30 cellular contexts compared by ENCODE assay signal in genomic region chr2:122412360-122412759, GRCh38.
DNase-seq lines count a peak whose midpoint lies in the region; ATAC-seq and TF ChIP-seq lines count a peak whose summit lies in the region.
"Had no signal": no experiment of that assay in that cellular context is flagged by ENCODE, and none has a peak within 500 bp of the region (broad histone marks: within the 10 kb centered on the region; RNA-seq: fewer than 3 reads in every experiment).

No MANE protein-coding gene starts in this region.

- no peaks in the 10 kb centered on the region for H3K4me1 Mint-ChIP-seq in activated naive CD4-positive, alpha-beta T cell treated with anti-CD3 and anti-CD28 coated beads for 36 hours (ENCODE audit: low read depth)
- H3K4me1 Mint-ChIP-seq: activated naive CD8-positive, alpha-beta T cell treated with anti-CD3 and anti-CD28 coated beads for 36 hours; GM23338 had no signal

- CTCF ChIA-PET in activated naive CD4-positive, alpha-beta T cell treated with anti-CD3 and anti-CD28 coated beads for 36 hours (lab: Charles Lee) = no interaction called here

- no peaks in the 10 kb centered on the region for H3K27me3 ChIP-seq in left lung
- H3K27me3 ChIP-seq: SJSA1 had no signal

- no peak overlapping the region for H3K27ac ChIP-seq in left lung
- H3K27ac ChIP-seq: 22Rv1, C4-2B, psoas muscle, SJSA1 had no signal

- no peak for TF ChIP-seq CTCF in left lung (IDR thresholded peaks at IDR 0.05)

- H3K4me3 Mint-ChIP-seq in activated naive CD4-positive, alpha-beta T cell treated with anti-CD3 and anti-CD28 coated beads for 36 hours = no peak overlapping the region
- H3K4me3 Mint-ChIP-seq: activated naive CD8-positive, alpha-beta T cell treated with anti-CD3 and anti-CD28 coated beads for 36 hours; effector memory CD8-positive, alpha-beta T cell; GM23338; natural killer cell treated with Interleukin-12 subunit alpha and Interleukin-12 subunit beta and Interleukin-15 and Interleukin-18, amount 100 ng/mL, for 72 hours had no signal

- peaks cover 0 to 2% of the 10 kb centered on the region in 2 donors for H3K9me3 ChIP-seq in left lung
- H3K9me3 ChIP-seq: Caco-2, psoas muscle, SJSA1 had no signal

- intact Hi-C loops in left lung (cut with DNase I) = no loop called here
- intact Hi-C loops in activated naive CD4-positive, alpha-beta T cell treated with anti-CD3 and anti-CD28 coated beads for 36 hours (cut with micrococcal nuclease) = no loop called here

- DNase-seq in DMS53 (lab: John Stamatoyannopoulos, UW) = peak; percentile 25
- DNase-seq in DMS53 treated with DMSO at 0.1 percent for 48 hours (lab: John Stamatoyannopoulos, UW; ENCODE audit: unreplicated experiment) = no peak
- DNase-seq in NCI-H1105 (lab: John Stamatoyannopoulos, UW) = peak; percentile 24
- peak; percentile 45 to 81 for DNase-seq in NCI-H524 (lab: John Stamatoyannopoulos, UW)
- DNase-seq in left lung = no peak
- DNase-seq in KG1 (lab: John Stamatoyannopoulos, UW) = no peak
- DNase-seq in activated naive CD4-positive, alpha-beta T cell treated with anti-CD3 and anti-CD28 coated beads for 36 hours = no peak
- no peak for DNase-seq in stimulated activated CD4-positive, alpha-beta T cell treated with anti-CD3 and anti-CD28 coated beads, Interleukin-4, amount 100 ng/mL, for 4 hours
- DNase-seq: activated CD4-positive, alpha-beta T cell treated with anti-CD3 and anti-CD28 coated beads for 48 hours; activated CD8-positive, alpha-beta memory T cell treated with anti-CD3 and anti-CD28 coated beads for 24 hours; activated naive CD8-positive, alpha-beta T cell treated with anti-CD3 and anti-CD28 coated beads for 36 hours; activated T-cell treated with anti-CD3 and anti-CD28 coated beads for 4 hours; aorta; Caco-2; effector memory CD8-positive, alpha-beta T cell; glutamatergic neuron; left colon; mammary epithelial cell; MV-4-11; NCI-H69; occipital lobe; psoas muscle; RPMI8226; stimulated activated CD4-positive, alpha-beta T cell treated with anti-CD3 and anti-CD28 coated beads, Interleukin-4, amount 100 ng/mL, for 24 hours; trophoblast cell had no signal

- no peak overlapping the region for H3K27ac Mint-ChIP-seq in activated naive CD4-positive, alpha-beta T cell treated with anti-CD3 and anti-CD28 coated beads for 36 hours
- H3K27ac Mint-ChIP-seq: activated naive CD8-positive, alpha-beta T cell treated with anti-CD3 and anti-CD28 coated beads for 36 hours; effector memory CD8-positive, alpha-beta T cell; GM23338; natural killer cell treated with Interleukin-12 subunit alpha and Interleukin-12 subunit beta and Interleukin-15 and Interleukin-18, amount 100 ng/mL, for 72 hours had no signal

- H3K36me3 ChIP-seq in left lung = no peaks in the 10 kb centered on the region
- H3K36me3 ChIP-seq: SJSA1 had no signal

- H3K9me3 Mint-ChIP-seq in activated naive CD4-positive, alpha-beta T cell treated with anti-CD3 and anti-CD28 coated beads for 36 hours = peaks cover 9% of the 10 kb centered on the region

- no peak overlapping the region for H3K4me3 ChIP-seq in left lung
- H3K4me3 ChIP-seq: GM23338, psoas muscle, SJSA1 had no signal

- peak; percentile 47 for ATAC-seq in left lung
- ATAC-seq: effector memory CD8-positive, alpha-beta T cell; GM23338; left colon; natural killer cell treated with Interleukin-12 subunit alpha and Interleukin-12 subunit beta and Interleukin-15 and Interleukin-18, amount 100 ng/mL, for 72 hours; psoas muscle had no signal

- no peaks in the 10 kb centered on the region for H3K36me3 Mint-ChIP-seq in activated naive CD4-positive, alpha-beta T cell treated with anti-CD3 and anti-CD28 coated beads for 36 hours (ENCODE audit: low read depth)
- H3K36me3 Mint-ChIP-seq: activated naive CD8-positive, alpha-beta T cell treated with anti-CD3 and anti-CD28 coated beads for 36 hours had no signal

- H3K27me3 Mint-ChIP-seq in activated naive CD4-positive, alpha-beta T cell treated with anti-CD3 and anti-CD28 coated beads for 36 hours (ENCODE audit: low read depth) = no peaks in the 10 kb centered on the region
- H3K27me3 Mint-ChIP-seq: effector memory CD8-positive, alpha-beta T cell; natural killer cell treated with Interleukin-12 subunit alpha and Interleukin-12 subunit beta and Interleukin-15 and Interleukin-18, amount 100 ng/mL, for 72 hours had no signal

- H3K4me1 ChIP-seq in left lung = no peaks in the 10 kb centered on the region
- H3K4me1 ChIP-seq: psoas muscle, SJSA1 had no signal

Comparison
In these comparisons a context has a peak if more than half of its experiments do, and no peak if none do; other contexts are left out.
1. DNase-seq: peak in DMS53 (single experiment), NCI-H1105 (single experiment) and NCI-H524 (2 of 2); none in DMS53 treated with DMSO at 0.1 percent for 48 hours (single experiment), left lung (0 of 2), KG1 (single experiment), activated naive CD4-positive, alpha-beta T cell treated with anti-CD3 and anti-CD28 coated beads for 36 hours (single experiment) and stimulated activated CD4-positive, alpha-beta T cell treated with anti-CD3 and anti-CD28 coated beads, Interleukin-4, amount 100 ng/mL, for 4 hours (0 of 2).